In the genomic region with DNA sequence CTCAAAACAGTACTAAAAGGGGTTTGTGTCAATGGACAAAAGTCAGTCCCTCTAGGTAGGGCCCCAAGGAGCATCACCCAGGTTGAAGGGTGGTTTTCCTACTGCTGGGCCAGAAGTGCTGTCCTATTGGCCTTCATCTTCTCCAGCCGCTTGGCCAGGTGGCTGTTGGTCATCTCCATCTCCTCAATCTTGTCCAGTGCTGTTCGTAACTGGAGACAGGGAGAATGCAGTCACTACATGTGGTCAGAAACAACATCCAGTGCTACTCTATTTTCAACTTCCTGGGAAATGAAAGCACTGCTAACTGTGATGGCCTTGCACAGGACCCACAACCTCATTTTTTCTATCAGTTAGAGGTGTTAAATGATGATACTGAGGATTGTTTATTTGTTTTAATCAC, we compare ENCODE assay signal across 1 cellular context.
TF ChIP-seq lines count a peak whose summit lies in the region.

No MANE protein-coding gene starts in this region.

TF ChIP-seq in SK-N-SH treated with all-trans-retinoic acid at 6 μM for 48 hours, 23 proteins besides CTCF, POLR2A, EP300 and RAD21 (continued from another document):
- TF ChIP-seq TSHZ2 (CRISPR knock-in tag; IDR thresholded peaks at IDR 0.05), result no peak
- TF ChIP-seq PPARA (CRISPR knock-in tag; IDR thresholded peaks at IDR 0.05; ENCODE audit: borderline replicate concordance), result no peak
- TF ChIP-seq TCF4 (CRISPR knock-in tag; IDR thresholded peaks at IDR 0.05; ENCODE audit: borderline replicate concordance), result no peak
- no peak for TF ChIP-seq ESRRG (CRISPR knock-in tag; IDR thresholded peaks at IDR 0.05)
- no peak for TF ChIP-seq TOX (CRISPR knock-in tag; IDR thresholded peaks at IDR 0.05; ENCODE audit: borderline replicate concordance)
- no peak for TF ChIP-seq RARB (CRISPR knock-in tag; IDR thresholded peaks at IDR 0.05)
- TF ChIP-seq ISL1 (CRISPR knock-in tag; IDR thresholded peaks at IDR 0.05), result no peak
TF ChIP-seq in SK-N-SH treated with all-trans-retinoic acid at 6 μM for 48 hours: peak in this region for 0.
